8 cellular contexts compared by ENCODE assay signal in the genomic region with DNA sequence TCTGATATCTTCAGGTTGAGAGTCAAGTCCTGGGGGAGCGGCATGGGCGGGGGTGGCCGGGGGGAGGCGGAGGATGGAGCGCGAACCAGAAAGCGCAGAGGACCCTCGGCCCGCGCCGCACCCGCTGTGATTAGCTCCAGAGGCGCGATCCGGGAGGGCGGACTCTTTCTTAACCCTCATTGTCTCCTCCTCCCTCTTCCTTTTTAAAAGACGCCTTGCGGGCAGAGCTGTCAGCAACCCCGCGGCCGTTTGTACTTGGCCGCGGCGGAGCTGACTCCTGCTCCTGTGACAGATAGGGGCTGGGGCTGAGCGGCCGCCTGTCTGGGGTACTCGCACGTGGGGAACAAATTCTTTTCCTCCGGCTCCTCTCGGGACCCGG. TPM values are rescaled to one million over a fixed set of nuclear protein-coding genes. Genes with fewer than 3 reads are reported as not detected.
DNase-seq lines count a peak whose midpoint lies in the region; ATAC-seq and TF ChIP-seq lines count a peak whose summit lies in the region.

TSS of gene SHISA3 (plus strand) at position 233 of the 379 bp plus-strand sequence. CDS start 569 bp downstream, outside the sequence.

- H3K4me3 ChIP-seq in HAP-1 (peak within 1 kb of the TSS; percentile 75), uterus (peak within 1 kb of the TSS; percentile 21 to 26)

- no peak within 1 kb of the TSS for H3K27ac ChIP-seq in uterus

- H3K27ac Mint-ChIP-seq in chondrocyte (ENCODE audit: unreplicated experiment): no peak within 1 kb of the TSS
- H3K27ac Mint-ChIP-seq in memory B cell: no peak within 1 kb of the TSS

- H3K27me3 Mint-ChIP-seq in chondrocyte (ENCODE audit: low read depth): peaks cover 59% of the 10 kb centered on the region
- peaks cover 20% of the 10 kb centered on the region for H3K27me3 Mint-ChIP-seq in memory B cell

- no peaks in the 10 kb centered on the region for H3K36me3 Mint-ChIP-seq in chondrocyte (ENCODE audit: low read depth)
- H3K36me3 Mint-ChIP-seq in memory B cell: no peaks in the 10 kb centered on the region

- DNase-seq in GM13976 (ENCODE audit: low spot score) (peak; percentile 70), HAP-1 (ENCODE audit: low spot score in 2 of 2) (peak; percentile 86 to 92), NCI-H82 treated with DMSO at 0.1 percent for 48 hours (lab: John Stamatoyannopoulos, UW; ENCODE audit: unreplicated experiment) (peak; percentile 5), chondrocyte (ENCODE audit: low spot score) (no peak), memory B cell (ENCODE audit: low spot score in 2 of 2) (peak in 1 of 2 donors; percentile 19), uterus (no peak), NCI-H510A (lab: John Stamatoyannopoulos, UW) (no peak)

- H3K27me3 ChIP-seq in HAP-1 (ENCODE audit: low read depth) (no peaks in the 10 kb centered on the region), uterus (peaks cover 6 to 26% of the 10 kb centered on the region in 2 donors)

- in situ Hi-C loops in GM13976 (cut with MboI; ENCODE audit: low sequenced_read_pairs, unreplicated experiment): no loop called here
- in situ Hi-C loops in HAP-1 (cut with MboI; ENCODE audit: low sequenced_read_pairs): loop anchor here (10.0 kb wide), 1 partner anchor 112 kb away; no protein-coding TSS in a partner anchor

- intact Hi-C loops in uterus (cut with DNase I; ENCODE audit: low total_unique reads): no loop called here

- no peak for TF ChIP-seq POLR2A in uterus (IDR thresholded peaks at IDR 0.05)

- H3K4me1 ChIP-seq in HAP-1 (peaks cover 12% of the 10 kb centered on the region), uterus (peaks cover 0 to 5% of the 10 kb centered on the region in 2 donors)

- H3K9me3 ChIP-seq in HAP-1 (no peaks in the 10 kb centered on the region), uterus (no peaks in the 10 kb centered on the region)

- H3K4me1 Mint-ChIP-seq in chondrocyte (ENCODE audit: low read depth) (peaks cover 24% of the 10 kb centered on the region), memory B cell (peaks cover 20% of the 10 kb centered on the region)

- TF ChIP-seq CTCF in GM13976 (IDR thresholded peaks at IDR 0.05; ENCODE audit: borderline replicate concordance, control extremely low read depth, extremely low read depth, insufficient read depth, missing control alignments) (no peak), chondrocyte (IDR thresholded peaks at IDR 0.05) (no peak), uterus (IDR thresholded peaks at IDR 0.05) (no peak)

- ATAC-seq in memory B cell (ENCODE audit: low read depth): peak; percentile 44
- ATAC-seq in GM18858 (IDR thresholded peaks at IDR 0.05; ENCODE audit: unreplicated experiment): no peak

- H3K36me3 ChIP-seq in HAP-1 (replicated peaks) (peaks cover 19% of the 10 kb centered on the region), uterus (no peaks in the 10 kb centered on the region)

- H3K9me3 Mint-ChIP-seq in chondrocyte (ENCODE audit: low read depth) (no peaks in the 10 kb centered on the region), memory B cell (no peaks in the 10 kb centered on the region)

- peak within 1 kb of the TSS; percentile 73 for H3K4me3 Mint-ChIP-seq in chondrocyte (ENCODE audit: unreplicated experiment)
- peak within 1 kb of the TSS; percentile 85 for H3K4me3 Mint-ChIP-seq in memory B cell

RNA-seq across cellular contexts. Expression of gene SHISA3, which starts in this region (rescaled TPM):
- 4.8 TPM in 1 of 3 replicates, not detected in the others for total RNA-seq in chondrocyte
- total RNA-seq in uterus: 1 to 10 TPM in 1 of 4 donors, under 1 TPM in 3; 0.37 to 1.8 (median 0.55) TPM

Comparison
In these comparisons a context has a peak if more than half of its experiments do, and no peak if none do; other contexts are left out.
1. DNase-seq: peak in GM13976 (single experiment), HAP-1 (2 of 2) and NCI-H82 treated with DMSO at 0.1 percent for 48 hours (single experiment); none in chondrocyte (single experiment), uterus (0 of 2) and NCI-H510A (single experiment).